ENCODE assay signal across 9 cellular contexts in genomic region chr16:56281256-56281805, GRCh38.
DNase-seq lines count a peak whose midpoint lies in the region; ATAC-seq lines count a peak whose summit lies in the region.
"Had no signal": no experiment of that assay in that cellular context is flagged by ENCODE, and none has a peak within 500 bp of the region (broad histone marks: within the 10 kb centered on the region; RNA-seq: fewer than 3 reads in every experiment).

No MANE protein-coding gene starts in this region.

- H2BK12ac ChIP-seq in neuronal stem cell (ENCODE audit: low read length): no peak overlapping the region

- H2AK5ac ChIP-seq in neuronal stem cell (ENCODE audit: low read depth, low read length): no peak overlapping the region

- peak overlapping the region; percentile 44 for H3K18ac ChIP-seq in neuronal stem cell (ENCODE audit: low read length)

- H3K4me2 ChIP-seq in neuronal stem cell (ENCODE audit: insufficient read depth, low read length, poor library complexity, severe bottlenecking): peak overlapping the region; percentile 35

- H3K4ac ChIP-seq in neuronal stem cell (ENCODE audit: low read length): no peak overlapping the region

- H3K4me3 ChIP-seq in neuronal stem cell (ENCODE audit: low read length in 2 of 2): peak overlapping the region in 1 of 2 donors; percentile 10
- H3K4me3 ChIP-seq: BLaER1 had no signal

- peaks cover 31 to 40% of the 10 kb centered on the region in 2 donors for H3K4me1 ChIP-seq in neuronal stem cell (ENCODE audit: control insufficient read depth in 2 of 2, insufficient read depth in 1 of 2, low read depth in 1 of 2, low read length in 2 of 2)

- peak overlapping the region; percentile 70 for H2AFZ ChIP-seq in neuronal stem cell (ENCODE audit: low read length)

- no CpG with 5 or more reads among the region's 2 CpGs for WGBS in neuronal stem cell (ENCODE audit: extremely low coverage in 2 of 2, insufficient read length in 2 of 2, insufficient replicate concordance in 1 of 2), 2 donors

- H2BK5ac ChIP-seq in neuronal stem cell (ENCODE audit: low read length): no peak overlapping the region

- H3K27me3 ChIP-seq in neuronal stem cell (ENCODE audit: control insufficient read depth in 3 of 3, insufficient read depth in 3 of 3, low read depth in 1 of 3, low read length in 3 of 3): no peaks in the 10 kb centered on the region
- H3K27me3 ChIP-seq: BLaER1 had no signal

- no peak overlapping the region for H3K23ac ChIP-seq in neuronal stem cell (ENCODE audit: low read depth, low read length, poor library complexity)

- H2BK15ac ChIP-seq in neuronal stem cell (ENCODE audit: low read length): no peak overlapping the region

- no peak overlapping the region for H3K9ac ChIP-seq in neuronal stem cell (ENCODE audit: low read depth, low read length, poor library complexity)
- H3K9ac ChIP-seq: BLaER1 had no signal

- ATAC-seq in HG03108 (IDR thresholded peaks at IDR 0.05; ENCODE audit: unreplicated experiment): no peak

- H3K9me3 ChIP-seq in neuronal stem cell (replicated peaks in 1 of 2; ENCODE audit: control insufficient read depth in 2 of 2, insufficient read depth in 1 of 2, low read depth in 1 of 2, low read length in 2 of 2): no peaks in the 10 kb centered on the region
- H3K9me3 ChIP-seq: BLaER1 had no signal

- H4K8ac ChIP-seq in neuronal stem cell (ENCODE audit: low read depth, low read length): no peak overlapping the region

- DNase-seq in NCI-H1092 treated with DMSO at 0.1 percent for 48 hours (lab: John Stamatoyannopoulos, UW) (peak; percentile 35), NCI-H1092 (lab: John Stamatoyannopoulos, UW) (no peak), NCI-H146 treated with DMSO at 0.1 percent for 48 hours (lab: John Stamatoyannopoulos, UW; ENCODE audit: unreplicated experiment) (peak; percentile 45), dermis blood vessel endothelial cell (peak; percentile 8), neuronal stem cell (ENCODE audit: low spot score) (peak; percentile 89), LoVo (ENCODE audit: low spot score) (no peak)
- DNase-seq in effector CD8-positive, alpha-beta T cell (lab: John Stamatoyannopoulos, UW): no peak

- no peaks in the 10 kb centered on the region for H3K36me3 ChIP-seq in neuronal stem cell (replicated peaks in 1 of 2; ENCODE audit: control insufficient read depth in 2 of 2, insufficient read depth in 2 of 2, low read length in 2 of 2)
- H3K36me3 ChIP-seq: BLaER1 had no signal

- no peak overlapping the region for H4K91ac ChIP-seq in neuronal stem cell (ENCODE audit: low read depth, low read length, poor library complexity)

- H3K79me1 ChIP-seq in neuronal stem cell (ENCODE audit: low read depth, low read length): no peaks in the 10 kb centered on the region

- no peak overlapping the region for H2BK120ac ChIP-seq in neuronal stem cell (ENCODE audit: low read depth, low read length)

- no peak overlapping the region for H3K14ac ChIP-seq in neuronal stem cell (ENCODE audit: low read length)

- peak overlapping the region; percentile 75 for H3K27ac ChIP-seq in neuronal stem cell (replicated peaks; ENCODE audit: low read length)
- H3K27ac ChIP-seq: BLaER1 had no signal

Comparison
In these comparisons a context has a peak if more than half of its experiments do, and no peak if none do; other contexts are left out.
1. DNase-seq: peak in NCI-H1092 treated with DMSO at 0.1 percent for 48 hours (single experiment), NCI-H146 treated with DMSO at 0.1 percent for 48 hours (single experiment), dermis blood vessel endothelial cell (single experiment) and neuronal stem cell (single experiment); none in NCI-H1092 (single experiment), effector CD8-positive, alpha-beta T cell (single experiment) and LoVo (single experiment).